ENCODE assay signal across 1 cellular context in genomic region chr11:86249307-86250098, GRCh38.
TF ChIP-seq lines count a peak whose summit lies in the region.

No MANE protein-coding gene starts in this region.

TF ChIP-seq in endothelial cell of umbilical vein, 7 proteins besides CTCF, POLR2A, EP300 and RAD21 (continued from another document):
- TF ChIP-seq POLR2AphosphoS5 (IDR thresholded peaks at IDR 0.05; ENCODE audit: insufficient read depth, low read depth, low read length) (no peak), FOS (IDR thresholded peaks at IDR 0.05; ENCODE audit: borderline replicate concordance, insufficient read depth, low read length) (no peak), JUN (IDR thresholded peaks at IDR 0.05; ENCODE audit: borderline replicate concordance, insufficient read depth, insufficient read length, low read depth) (no peak)
- TF ChIP-seq, protein P1, sequence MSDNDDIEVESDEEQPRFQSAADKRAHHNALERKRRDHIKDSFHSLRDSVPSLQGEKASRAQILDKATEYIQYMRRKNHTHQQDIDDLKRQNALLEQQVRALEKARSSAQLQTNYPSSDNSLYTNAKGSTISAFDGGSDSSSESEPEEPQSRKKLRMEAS (IDR thresholded peaks at IDR 0.05; ENCODE audit: insufficient read depth, insufficient read length), result no peak
